ENCODE assay signal across 8 cellular contexts in genomic region chr22:39502109-39502788, GRCh38. TPM values are rescaled to one million over a fixed set of nuclear protein-coding genes. Genes with fewer than 3 reads are reported as not detected.
DNase-seq lines count a peak whose midpoint lies in the region; ATAC-seq and TF ChIP-seq lines count a peak whose summit lies in the region.

Gene MIEF1 (plus strand): TSS chr22:39502290. CDS start chr22:39511295, 9,005 bp downstream.

- peak within 1 kb of the TSS; percentile 63 to 89 (median 85) for H3K27ac ChIP-seq in BLaER1 treated with 17β-estradiol and CSF1 and Interleukin-3, amounts not matched to agents 10 nM and 100 nM
- H3K27ac ChIP-seq in dorsolateral prefrontal cortex (peak within 1 kb of the TSS; percentile 87 to 99 (median 96)), right lobe of liver (peak within 1 kb of the TSS; percentile 85 to 93 (median 85))

- WGBS in right lobe of liver (ENCODE audit: insufficient coverage, low coverage, low lambda C conversion rate, missing lambda C conversion rate) = 3% methylated on average over 6 of the region's 58 CpGs

- ATAC-seq in GM19328 (IDR thresholded peaks at IDR 0.05; ENCODE audit: unreplicated experiment) = peak; percentile 88
- ATAC-seq in HG03469 (IDR thresholded peaks at IDR 0.05; ENCODE audit: unreplicated experiment) = peak; percentile 47
- peak; percentile 96 to 98 (median 96) for ATAC-seq in right lobe of liver

- DNase-seq in NCI-H774 (lab: John Stamatoyannopoulos, UW) (peak; percentile 81), dorsolateral prefrontal cortex (peak; percentile 93 to 98 (median 96)), right lobe of liver (peak; percentile 99)
- peak; percentile 96 to 97 for DNase-seq in activated CD4-positive, alpha-beta T cell treated with anti-CD3 and anti-CD28 coated beads, Interleukin-2, amount 50 U/mL, for 48 hours
- DNase-seq in stimulated activated CD4-positive, alpha-beta T cell treated with anti-CD3 and anti-CD28 coated beads, Interleukin-4, amount 100 ng/mL, for 4 hours = peak; percentile 89 to 92

- H3K4me3 ChIP-seq in BLaER1 treated with 17β-estradiol and CSF1 and Interleukin-3, amounts not matched to agents 10 nM and 100 nM = peak within 1 kb of the TSS; percentile 78 to 94 (median 86)
- H3K4me3 ChIP-seq in dorsolateral prefrontal cortex (peak within 1 kb of the TSS; percentile 69 to 99 (median 95)), right lobe of liver (peak within 1 kb of the TSS; percentile 97 to 100 (median 98))

- peak in 39 of 56 donors; percentile 4 to 65 (median 36) for TF ChIP-seq CTCF in dorsolateral prefrontal cortex (IDR thresholded peaks at IDR 0.05 in 54 of 56, conservative IDR thresholded peaks at IDR 0.05 in 2 of 56; ENCODE audit: low read depth in 1 of 56, partially characterized antibody in 56 of 56)
- no peak for TF ChIP-seq CTCF in right lobe of liver (IDR thresholded peaks at IDR 0.05)

- peaks cover 29 to 50% (median 36%) of the 10 kb centered on the region in 10 experiments for H3K4me1 ChIP-seq in BLaER1 treated with 17β-estradiol and CSF1 and Interleukin-3, amounts not matched to agents 10 nM and 100 nM
- H3K4me1 ChIP-seq in right lobe of liver = peaks cover 0 to 21% (median 13%) of the 10 kb centered on the region in 4 donors

- no peaks in the 10 kb centered on the region for H3K9me3 ChIP-seq in BLaER1 treated with 17β-estradiol and CSF1 and Interleukin-3, amounts not matched to agents 10 nM and 100 nM (replicated peaks in 1 of 11)
- no peaks in the 10 kb centered on the region for H3K9me3 ChIP-seq in right lobe of liver

- intact Hi-C loops in dorsolateral prefrontal cortex (cut with DNase I) (loop anchor here (2.0 to 5.0 kb wide), 2 partner anchors 19 to 100 kb away; partner anchors contain the start of gene ATF4 (in 2 of the 2)), right lobe of liver (cut with DNase I) (no loop called here)

- H3K9ac ChIP-seq in BLaER1 treated with 17β-estradiol and CSF1 and Interleukin-3, amounts not matched to agents 10 nM and 100 nM = peak within 1 kb of the TSS; percentile 82 to 94 (median 91)

- H3K36me3 ChIP-seq in BLaER1 treated with 17β-estradiol and CSF1 and Interleukin-3, amounts not matched to agents 10 nM and 100 nM = peaks cover 34 to 39% (median 37%) of the 10 kb centered on the region in 11 experiments
- H3K36me3 ChIP-seq in right lobe of liver = peaks cover 0 to 33% (median 20%) of the 10 kb centered on the region in 4 donors

- TF ChIP-seq POLR2A in right lobe of liver (IDR thresholded peaks at IDR 0.05) = peak; percentile 51

- H3K4me2 ChIP-seq in BLaER1 treated with 17β-estradiol and CSF1 and Interleukin-3, amounts not matched to agents 10 nM and 100 nM = peak within 1 kb of the TSS; percentile 87 to 99 (median 93)

- peaks cover 12 to 43% (median 38%) of the 10 kb centered on the region in 11 experiments; a peak in 18 of 22 replicates for H4K20me1 ChIP-seq in BLaER1 treated with 17β-estradiol and CSF1 and Interleukin-3, amounts not matched to agents 10 nM and 100 nM

- H3K27me3 ChIP-seq in BLaER1 treated with 17β-estradiol and CSF1 and Interleukin-3, amounts not matched to agents 10 nM and 100 nM = no peaks in the 10 kb centered on the region
- H3K27me3 ChIP-seq in dorsolateral prefrontal cortex (no peaks in the 10 kb centered on the region), right lobe of liver (no peaks in the 10 kb centered on the region)

RNA-seq across cellular contexts. Expression of gene MIEF1, which starts in this region (rescaled TPM):
- total RNA-seq in dorsolateral prefrontal cortex (10 to 100 TPM; 21.3 to 40.7 (median 28.0) TPM), right lobe of liver (10 to 100 TPM; 17.4 to 24.4 (median 21.5) TPM)

Comparison
In these comparisons a context has a peak if more than half of its experiments do, and no peak if none do; other contexts are left out.
1. Peak in every context shown above with its lines: DNase-seq, ATAC-seq, H3K4me3 ChIP-seq and H3K27ac ChIP-seq.
2. CTCF ChIP-seq: peak in dorsolateral prefrontal cortex (39 of 56); none in right lobe of liver (0 of 4).
3. intact Hi-C loops: an anchor here in dorsolateral prefrontal cortex (2.0 to 5.0 kb wide); none called in right lobe of liver.